In genomic region chr2:222706616-222707015, GRCh38 we compare ENCODE assay signal across 16 cellular contexts. TPM values are rescaled to one million over a fixed set of nuclear protein-coding genes. Genes with fewer than 3 reads are reported as not detected.
DNase-seq lines count a peak whose midpoint lies in the region; ATAC-seq and TF ChIP-seq lines count a peak whose summit lies in the region.
"Had no signal": no experiment of that assay in that cellular context is flagged by ENCODE, and none has a peak within 500 bp of the region (broad histone marks: within the 10 kb centered on the region; RNA-seq: fewer than 3 reads in every experiment).

No MANE protein-coding gene starts in this region.

- intact Hi-C loops in left cardiac atrium (cut with DNase I) = loop anchor here in 1 of 2 donors (10.0 kb wide), 1 partner anchor 198 kb away; no protein-coding TSS in a partner anchor

- H3K4me3 Mint-ChIP-seq in GM23338 = no peak overlapping the region

- H3K36me3 ChIP-seq in GM23338 (ENCODE audit: insufficient read depth) (no peaks in the 10 kb centered on the region), Karpas-422 (ENCODE audit: insufficient read depth, low read length) (no peaks in the 10 kb centered on the region), brain microvascular endothelial cell (replicated peaks) (no peaks in the 10 kb centered on the region), smooth muscle cell (ENCODE audit: low read depth) (no peaks in the 10 kb centered on the region)

- H3K36me3 Mint-ChIP-seq in GM23338 (ENCODE audit: low read depth) = no peaks in the 10 kb centered on the region

- H3K9me3 Mint-ChIP-seq in GM23338 = no peaks in the 10 kb centered on the region

- H3K9ac ChIP-seq in Karpas-422 (ENCODE audit: low read length) = no peak overlapping the region
- H3K9ac ChIP-seq in smooth muscle cell (ENCODE audit: low read depth) = no peak overlapping the region
- H3K9ac ChIP-seq: SK-N-SH had no signal

- peak; percentile 53 for DNase-seq in GM23338 (ENCODE audit: low spot score)
- DNase-seq in Karpas-422 = no peak
- no peak for DNase-seq in brain microvascular endothelial cell
- no peak for DNase-seq in smooth muscle cell (lab: John Stamatoyannopoulos, UW; ENCODE audit: unreplicated experiment)
- DNase-seq in stimulated activated naive CD8-positive, alpha-beta T cell treated with anti-CD3 and anti-CD28 coated beads, Interleukin-15, Interleukin-2, amounts not matched to agents 100 U/mL and 50 U/mL, for 24 hours = no peak
- DNase-seq in left cardiac atrium = no peak
- DNase-seq: C1 segment of cervical spinal cord, COR-L47, DMS53, NCI-H146, NCI-H2081 treated with DMSO at 0.1 percent for 48 hours, NCI-H2227 treated with DMSO at 0.1 percent for 48 hours, SK-N-SH had no signal

- H3K4me1 Mint-ChIP-seq in GM23338 = peaks cover 26% of the 10 kb centered on the region

- H3K4me3 ChIP-seq in GM23338 (no peak overlapping the region), Karpas-422 (ENCODE audit: low read length) (no peak overlapping the region), brain microvascular endothelial cell (ENCODE audit: low read depth, low read length) (no peak overlapping the region), smooth muscle cell (no peak overlapping the region)
- H3K4me3 ChIP-seq: GM12878 had no signal

- H2AFZ ChIP-seq in GM23338 (no peak overlapping the region), Karpas-422 (ENCODE audit: low read length) (no peak overlapping the region), smooth muscle cell (ENCODE audit: low read depth) (no peak overlapping the region)

- 0 out of 2 replicates have a peak overlapping the region, but pooled peaks have one; percentile 27 for H3K27ac Mint-ChIP-seq in GM23338

- H3K4me1 ChIP-seq in GM23338 (ENCODE audit: insufficient read depth) = peaks cover 21% of the 10 kb centered on the region
- peaks cover 22% of the 10 kb centered on the region for H3K4me1 ChIP-seq in Karpas-422 (ENCODE audit: low read length)
- peaks cover 10% of the 10 kb centered on the region for H3K4me1 ChIP-seq in smooth muscle cell (ENCODE audit: low read depth)

- WGBS in smooth muscle cell (ENCODE audit: low lambda C conversion rate) = 70% methylated on average over 3 of the region's 3 CpGs

- ATAC-seq in GM23338 (no peak; the same call in 2 of the 3 replicates), left cardiac atrium (no peak), HG03442 (IDR thresholded peaks at IDR 0.05; ENCODE audit: unreplicated experiment) (no peak)
- ATAC-seq in stimulated activated naive CD8-positive, alpha-beta T cell treated with anti-CD3 and anti-CD28 coated beads, Interleukin-15, Interleukin-2, amounts not matched to agents 100 U/mL and 50 U/mL, for 24 hours = no peak

- H3K4me2 ChIP-seq in GM23338 = no peak overlapping the region
- peak overlapping the region; percentile 22 for H3K4me2 ChIP-seq in Karpas-422 (ENCODE audit: low read depth, low read length, poor library complexity, severe bottlenecking)
- peak overlapping the region; percentile 3 for H3K4me2 ChIP-seq in smooth muscle cell

- H4K20me1 ChIP-seq in GM23338 (replicated peaks; ENCODE audit: insufficient read depth) (no peaks in the 10 kb centered on the region), Karpas-422 (ENCODE audit: insufficient read depth, low read depth, low read length) (no peaks in the 10 kb centered on the region), smooth muscle cell (ENCODE audit: low read depth) (no peaks in the 10 kb centered on the region)

- H3K27me3 ChIP-seq in GM23338 (ENCODE audit: insufficient read depth) (no peaks in the 10 kb centered on the region), Karpas-422 (ENCODE audit: low read length) (no peaks in the 10 kb centered on the region), brain microvascular endothelial cell (replicated peaks) (no peaks in the 10 kb centered on the region), smooth muscle cell (ENCODE audit: low read depth) (no peaks in the 10 kb centered on the region)

- H3K9me3 ChIP-seq in Karpas-422 (ENCODE audit: low read length) (no peaks in the 10 kb centered on the region), smooth muscle cell (replicated peaks; ENCODE audit: low read depth) (no peaks in the 10 kb centered on the region)
- H3K9me3 ChIP-seq: SK-N-SH had no signal

- TF ChIP-seq CTCF in GM23338 (conservative IDR thresholded peaks at IDR 0.05; ENCODE audit: low read depth in 2 of 2) = no peak
- TF ChIP-seq CTCF in brain microvascular endothelial cell (IDR thresholded peaks at IDR 0.05; ENCODE audit: low read depth, low read length, missing control alignments) = no peak
- no peak for TF ChIP-seq CTCF in smooth muscle cell (IDR thresholded peaks at IDR 0.05; ENCODE audit: borderline replicate concordance, insufficient read depth, poor library complexity, severe bottlenecking)

- H3F3A ChIP-seq in GM23338 (replicated peaks; ENCODE audit: low read depth) (no peaks in the 10 kb centered on the region), smooth muscle cell (ENCODE audit: low read depth) (peaks cover 5% of the 10 kb centered on the region)

- H3K27ac ChIP-seq in GM23338 (ENCODE audit: low read depth) (no peak overlapping the region; the same call in 1 of the 2 replicates), Karpas-422 (ENCODE audit: low read length) (no peak overlapping the region), brain microvascular endothelial cell (peak overlapping the region; percentile 96), smooth muscle cell (ENCODE audit: low read depth) (peak overlapping the region; percentile 93)

- peaks cover 4% of the 10 kb centered on the region for H3K27me3 Mint-ChIP-seq in GM23338 (ENCODE audit: insufficient read depth, low read depth, poor library complexity)

- H3K9me2 ChIP-seq in GM23338 (ENCODE audit: insufficient read depth) (no peaks in the 10 kb centered on the region), Karpas-422 (replicated peaks; ENCODE audit: insufficient read depth, low read length) (no peaks in the 10 kb centered on the region)
- H3K9me2 ChIP-seq: SK-N-SH had no signal

- in situ Hi-C loops in brain microvascular endothelial cell (cut with HindIII; ENCODE audit: low pct_ligation_motif_present, low sequenced_read_pairs) = loop anchor here (25.0 kb wide), 1 partner anchor 156 kb away; the partner anchor contains the start of gene ACSL3

- H3K79me2 ChIP-seq in GM23338 (replicated peaks; ENCODE audit: insufficient read depth) (no peaks in the 10 kb centered on the region), Karpas-422 (ENCODE audit: low read length) (no peaks in the 10 kb centered on the region), smooth muscle cell (ENCODE audit: low read depth) (no peaks in the 10 kb centered on the region)

TF ChIP-seq in GM23338, 12 proteins besides CTCF, POLR2A, EP300 and RAD21 (continues in another document):
- TF ChIP-seq JUNB (IDR thresholded peaks at IDR 0.05; ENCODE audit: unreplicated experiment) = no peak

RNA-seq across cellular contexts. Expression of gene MOGAT1, which starts 35.2 kb away (rescaled TPM):
- 0.89 and 0.94 TPM in 2 replicates for total RNA-seq in GM23338 (2014; rRNA removed; shearing (Covaris generic))
- 0.63 and 0.86 TPM in 2 replicates for polyA plus RNA-seq in GM23338 (2016; fragmentation: Nextera tagmentation; extraction: Ambion mirVana)
- not detected in 2 replicates for total RNA-seq in Karpas-422 (2014; rRNA removed; shearing (Covaris generic); ENCODE audit: low replicate concordance)
- not detected in 2 replicates for total RNA-seq in smooth muscle cell
- polyA plus RNA-seq in smooth muscle cell = 0.25 TPM in 1 of 2 replicates, not detected in the other
- total RNA-seq in left cardiac atrium = under 1 TPM; 0.47 to 0.50 TPM
- total RNA-seq: GM12878; T-helper 1 cell treated with Interleukin-12 subunit alpha and Interleukin-12 subunit beta and Interleukin-4 antibody, amounts not matched to agents 30 ng/mL and 1 ng/mL, for 36 hours had no signal
- polyA plus RNA-seq: GM12878, SK-N-SH had no signal

RNA-seq across cellular contexts. Expression of gene FARSB, which starts 50.7 kb away (rescaled TPM):
- 32.2 and 32.5 TPM in 2 replicates for total RNA-seq in GM23338 (2014; rRNA removed; shearing (Covaris generic))
- polyA plus RNA-seq in GM23338 (2016; fragmentation: Nextera tagmentation; extraction: Ambion mirVana) (34.8 and 40.0 TPM in 2 replicates), smooth muscle cell (27.0 and 32.4 TPM in 2 replicates)
- 17.9 and 36.7 TPM in 2 replicates for total RNA-seq in Karpas-422 (2014; rRNA removed; shearing (Covaris generic); ENCODE audit: low replicate concordance)
- total RNA-seq in smooth muscle cell (20.3 and 25.7 TPM in 2 replicates), left cardiac atrium (10 to 100 TPM; 13.8 to 23.2 TPM)

Comparison
In these comparisons a context has a peak if more than half of its experiments do, and no peak if none do; other contexts are left out.
1. H3K27ac ChIP-seq: peak in brain microvascular endothelial cell (single experiment) and smooth muscle cell (single experiment); none in GM23338 (single experiment) and Karpas-422 (single experiment).